In genomic region chr10:103333934-103334520, GRCh38 we compare ENCODE assay signal across 10 cellular contexts. TPM values are rescaled to one million over a fixed set of nuclear protein-coding genes. Genes with fewer than 3 reads are reported as not detected.
DNase-seq lines count a peak whose midpoint lies in the region; ATAC-seq and TF ChIP-seq lines count a peak whose summit lies in the region.
"Had no signal": no experiment of that assay in that cellular context is flagged by ENCODE, and none has a peak within 500 bp of the region (broad histone marks: within the 10 kb centered on the region; RNA-seq: fewer than 3 reads in every experiment).

No MANE protein-coding gene starts in this region.

- no CpG with 5 or more reads among the region's 2 CpGs for WGBS in endodermal cell (ENCODE audit: insufficient coverage in 1 of 2, insufficient read length in 1 of 2), 2 experiments
- WGBS in prostate gland = 85% methylated on average over 2 of the region's 2 CpGs

- H3K9me3 ChIP-seq in endodermal cell (ENCODE audit: control insufficient read depth, low read length) (no peaks in the 10 kb centered on the region), prostate gland (no peaks in the 10 kb centered on the region)
- H3K9me3 ChIP-seq: BLaER1 had no signal

- no peak for TF ChIP-seq POLR2A in prostate gland (IDR thresholded peaks at IDR 0.05)

- no peaks in the 10 kb centered on the region for H3K27me3 ChIP-seq in endodermal cell (ENCODE audit: control insufficient read depth, insufficient read depth, low read length, poor library complexity, severe bottlenecking)
- no peaks in the 10 kb centered on the region for H3K27me3 ChIP-seq in prostate gland (replicated peaks; ENCODE audit: insufficient read depth)
- H3K27me3 ChIP-seq: BLaER1 had no signal

- H3K4me3 ChIP-seq in endodermal cell (ENCODE audit: low read length) = no peak overlapping the region
- no peak overlapping the region for H3K4me3 ChIP-seq in prostate gland
- H3K4me3 ChIP-seq: BLaER1 had no signal

- TF ChIP-seq CTCF in endodermal cell (conservative IDR thresholded peaks at IDR 0.05) (peak; percentile 86), prostate gland (IDR thresholded peaks at IDR 0.05) (peak in 3 of 4 experiments; percentile 40 to 49 (median 41))

- H3K9ac ChIP-seq in endodermal cell (ENCODE audit: extremely low read depth, low read length, poor library complexity, severe bottlenecking) = no peak overlapping the region
- H3K9ac ChIP-seq: BLaER1 had no signal

- H3K4me1 ChIP-seq in endodermal cell (ENCODE audit: control insufficient read depth, insufficient read depth, low read length) (no peaks in the 10 kb centered on the region), prostate gland (replicated peaks) (no peaks in the 10 kb centered on the region)
- H3K4me1 ChIP-seq: BLaER1 had no signal

- intact Hi-C loops in prostate gland (cut with DNase I) = no loop called here

- DNase-seq in DMS153 treated with DMSO at 0.1 percent for 48 hours (lab: John Stamatoyannopoulos, UW; ENCODE audit: unreplicated experiment) = peak; percentile 8
- no peak for DNase-seq in DMS153 (lab: John Stamatoyannopoulos, UW)
- DNase-seq in NCI-H1417 (lab: John Stamatoyannopoulos, UW) = peak in 2 of 3 experiments; percentile 8 to 27
- no peak for DNase-seq in endodermal cell
- DNase-seq in prostate gland (ENCODE audit: low spot score) = no peak
- no peak for DNase-seq in KG1 (lab: John Stamatoyannopoulos, UW)
- DNase-seq in NK-92 treated with Interleukin-12 subunit alpha and Interleukin-12 subunit beta, amount 100 ng/mL, for 24 hours (lab: John Stamatoyannopoulos, UW) = no peak

- H3K36me3 Mint-ChIP-seq in endodermal cell (ENCODE audit: low read depth) = peaks cover 70% of the 10 kb centered on the region

- no peak for ATAC-seq in HG03457 (IDR thresholded peaks at IDR 0.05; ENCODE audit: unreplicated experiment)

- H3K36me3 ChIP-seq in endodermal cell (ENCODE audit: control insufficient read depth, insufficient read depth, low read length) (peaks cover 66% of the 10 kb centered on the region), prostate gland (no peaks in the 10 kb centered on the region)

- H3K27me3 Mint-ChIP-seq in endodermal cell (ENCODE audit: insufficient read depth) = no peaks in the 10 kb centered on the region

- H3K9me3 Mint-ChIP-seq in endodermal cell = no peaks in the 10 kb centered on the region

- H3K27ac Mint-ChIP-seq in endodermal cell = no peak overlapping the region

- H3K4me1 Mint-ChIP-seq in endodermal cell = no peaks in the 10 kb centered on the region

- no peak overlapping the region for H3K4me3 Mint-ChIP-seq in endodermal cell

- no peak overlapping the region for H3K27ac ChIP-seq in endodermal cell (ENCODE audit: low read depth, low read length)
- no peak overlapping the region for H3K27ac ChIP-seq in prostate gland
- H3K27ac ChIP-seq: BLaER1 had no signal

RNA-seq across cellular contexts. Expression of gene PCGF6, which starts 16.9 kb away (rescaled TPM):
- 10 to 100 TPM; 18.9 to 20.5 TPM for total RNA-seq in endodermal cell
- 15.8 TPM for polyA plus RNA-seq in endodermal cell (2013, experiment 1 of 2)
- polyA plus RNA-seq in endodermal cell (2013, experiment 2 of 2) = 17.0 TPM
- 10 to 100 TPM; 11.4 to 12.4 TPM for total RNA-seq in prostate gland

RNA-seq across cellular contexts. Expression of gene TAF5, which starts 33.7 kb away (rescaled TPM):
- total RNA-seq in endodermal cell = 10 to 100 TPM in 1 of 2 donors, 1 to 10 TPM in 1; 8.4 to 10.1 TPM
- polyA plus RNA-seq in endodermal cell (2013, experiment 1 of 2) = 9.9 TPM
- polyA plus RNA-seq in endodermal cell (2013, experiment 2 of 2) = 10.0 TPM
- total RNA-seq in prostate gland = 10 to 100 TPM in 1 of 2 donors, 1 to 10 TPM in 1; 3.7 to 16.0 TPM

RNA-seq across cellular contexts. Expression of gene INA, which starts 57.1 kb away (rescaled TPM):
- total RNA-seq in endodermal cell (1 to 10 TPM; 3.3 to 3.4 TPM), prostate gland (1 to 10 TPM in 1 of 2 donors, under 1 TPM in 1; 0.14 to 2.0 TPM)
- polyA plus RNA-seq in endodermal cell (2013, experiment 1 of 2) = 37.4 TPM
- polyA plus RNA-seq in endodermal cell (2013, experiment 2 of 2) = 30.1 TPM
- total RNA-seq: skeletal muscle tissue had no signal

Comparison
In these comparisons a context has a peak if more than half of its experiments do, and no peak if none do; other contexts are left out.
1. DNase-seq: peak in DMS153 treated with DMSO at 0.1 percent for 48 hours (single experiment) and NCI-H1417 (2 of 3); none in DMS153 (single experiment), endodermal cell (single experiment), prostate gland (single experiment), KG1 (single experiment) and NK-92 treated with Interleukin-12 subunit alpha and Interleukin-12 subunit beta, amount 100 ng/mL, for 24 hours (single experiment).